ENCODE assay signal across 29 cellular contexts in the genomic region with DNA sequence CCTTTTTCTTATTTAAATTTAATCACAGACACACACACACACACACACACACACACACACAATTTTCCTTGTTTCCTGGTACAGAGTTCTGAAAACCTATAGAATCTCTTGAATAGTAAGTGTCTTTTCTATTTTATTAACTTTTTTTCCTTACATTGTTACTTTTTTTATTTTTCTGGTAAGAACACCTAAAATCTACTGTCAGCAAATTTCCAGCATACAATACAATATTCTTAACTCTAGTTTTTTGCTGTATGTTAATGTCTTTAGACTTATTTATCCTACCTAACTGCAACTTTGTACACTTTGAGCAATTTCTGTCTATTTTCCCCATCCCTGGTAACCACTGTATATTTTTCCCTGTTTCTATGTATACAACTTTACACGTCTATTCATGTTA.
"Had no signal": no experiment of that assay in that cellular context is flagged by ENCODE, and none has a peak within 500 bp of the region (broad histone marks: within the 10 kb centered on the region; RNA-seq: fewer than 3 reads in every experiment).

No MANE protein-coding gene starts in this region.

- FAIRE-seq: colon, endometrium, endothelial cell of umbilical vein, frontal cortex had no signal

- H3K27ac Mint-ChIP-seq: dendritic cell treated with granulocyte-macrophage colony-stimulating factor and Interleukin-4, amounts not matched to agents 40 ng/mL and 50 ng/mL, for 4 days; effector memory CD8-positive, alpha-beta T cell; endodermal cell had no signal

- H3K4me1 ChIP-seq: colonic mucosa, esophagus muscularis mucosa, esophagus squamous epithelium, foreskin keratinocyte, gastrocnemius medialis, gastroesophageal sphincter, heart left ventricle, heart right ventricle had no signal

- H3K36me3 ChIP-seq: colonic mucosa, esophagus muscularis mucosa, esophagus squamous epithelium, gastrocnemius medialis, gastroesophageal sphincter, heart left ventricle, heart right ventricle had no signal

- H3K27me3 Mint-ChIP-seq: dendritic cell treated with granulocyte-macrophage colony-stimulating factor and Interleukin-4, amounts not matched to agents 40 ng/mL and 50 ng/mL, for 4 days; effector memory CD8-positive, alpha-beta T cell had no signal

- H3K27me3 ChIP-seq: colonic mucosa, dorsolateral prefrontal cortex, esophagus muscularis mucosa, esophagus squamous epithelium, foreskin keratinocyte, gastrocnemius medialis, gastroesophageal sphincter, heart left ventricle, heart right ventricle had no signal

- H3K4me3 ChIP-seq: colonic mucosa, coronary artery, dorsolateral prefrontal cortex, esophagus muscularis mucosa, esophagus squamous epithelium, gastrocnemius medialis, gastroesophageal sphincter, heart left ventricle, heart right ventricle had no signal

- H3K27ac ChIP-seq: colonic mucosa, coronary artery, dorsolateral prefrontal cortex, epithelial cell of prostate, esophagus muscularis mucosa, esophagus squamous epithelium, foreskin keratinocyte, gastrocnemius medialis, gastroesophageal sphincter, heart left ventricle, heart right ventricle had no signal

- H3K9me3 ChIP-seq: colonic mucosa, esophagus muscularis mucosa, esophagus squamous epithelium, gastrocnemius medialis, gastroesophageal sphincter had no signal

- DNase-seq: colonic mucosa; cortex of kidney; dermis blood vessel endothelial cell; dorsolateral prefrontal cortex; effector CD4-positive, alpha-beta T cell; effector CD8-positive, alpha-beta T cell; effector memory CD4-positive, alpha-beta T cell; effector memory CD8-positive, alpha-beta T cell; endodermal cell; erythroblast; esophagus squamous epithelium; foreskin fibroblast; foreskin keratinocyte; foreskin melanocyte; gastrocnemius medialis; glutamatergic neuron; head of caudate nucleus; heart left ventricle; heart right ventricle had no signal

- ATAC-seq: effector memory CD8-positive, alpha-beta T cell; esophagus mucosa; foreskin keratinocyte; gastrocnemius medialis; gastroesophageal sphincter; heart left ventricle; heart right ventricle had no signal

- H3K9me3 Mint-ChIP-seq: endodermal cell had no signal

- H3K4me3 Mint-ChIP-seq: dendritic cell treated with granulocyte-macrophage colony-stimulating factor and Interleukin-4, amounts not matched to agents 40 ng/mL and 50 ng/mL, for 4 days; effector memory CD8-positive, alpha-beta T cell; endodermal cell had no signal
